ENCODE assay signal across 24 cellular contexts in genomic region chr6:5772634-5773230, GRCh38.
"Had no signal": no experiment of that assay in that cellular context is flagged by ENCODE, and none has a peak within 500 bp of the region (broad histone marks: within the 10 kb centered on the region; RNA-seq: fewer than 3 reads in every experiment).

No MANE protein-coding gene starts in this region.

- H3K27me3 ChIP-seq: cardiac muscle cell had no signal

- H3K27ac Mint-ChIP-seq: activated CD4-positive, alpha-beta memory T cell treated with anti-CD3 and anti-CD28 coated beads, Interleukin-2, amount 10 ng/mL, durations not matched to agents 7 days and 5 days; activated naive CD4-positive, alpha-beta T cell treated with anti-CD3 and anti-CD28 coated beads for 36 hours; activated naive CD8-positive, alpha-beta T cell; activated T-helper 17 cell treated with anti-CD3 and anti-CD28 coated beads, Interleukin-2, amount 50 U/mL, for 72 hours; T-helper 17 cell had no signal

- H3K4me1 Mint-ChIP-seq: activated CD4-positive, alpha-beta memory T cell treated with anti-CD3 and anti-CD28 coated beads, Interleukin-2, amount 10 ng/mL, durations not matched to agents 7 days and 5 days; activated T-helper 17 cell treated with anti-CD3 and anti-CD28 coated beads, Interleukin-2, amount 50 U/mL, for 72 hours; T-helper 17 cell had no signal

- DNase-seq: activated CD4-positive, alpha-beta memory T cell treated with anti-CD3 and anti-CD28 coated beads, Interleukin-2, amount 10 ng/mL, durations not matched to agents 7 days and 5 days; activated CD4-positive, alpha-beta T cell treated with anti-CD3 and anti-CD28 coated beads, Interleukin-2, amount 50 U/mL, for 1 hour; activated CD4-positive, CD25-positive, alpha-beta regulatory T cell; activated gamma-delta T cell; activated naive CD4-positive, alpha-beta T cell treated with anti-CD3 and anti-CD28 coated beads for 36 hours; activated T-cell treated with anti-CD3 and anti-CD28 coated beads for 4 hours; activated T-cell treated with anti-CD3 and anti-CD28 coated beads, Interleukin-2, amount 50 U/mL, for 48 hours; cerebellar nuclear complex; KG1; NCI-H1092; NCI-H1417; NCI-H1694; NCI-H2081; NCI-H510A treated with DMSO at 0.1 percent for 48 hours; NCI-H69; SIG-M5; T-helper 17 cell; T1000 had no signal

- FAIRE-seq: astrocyte, TTC549 had no signal

- H3K4me3 ChIP-seq: cardiac muscle cell had no signal

- H3K27me3 Mint-ChIP-seq: activated CD4-positive, alpha-beta memory T cell treated with anti-CD3 and anti-CD28 coated beads, Interleukin-2, amount 10 ng/mL, durations not matched to agents 7 days and 5 days; activated naive CD8-positive, alpha-beta T cell; activated T-helper 17 cell treated with anti-CD3 and anti-CD28 coated beads, Interleukin-2, amount 50 U/mL, for 72 hours; brain; T-helper 17 cell had no signal

- H3K36me3 ChIP-seq: cardiac muscle cell had no signal

- H3K27ac ChIP-seq: cardiac muscle cell had no signal

- H3K4me3 Mint-ChIP-seq: activated CD4-positive, alpha-beta memory T cell treated with anti-CD3 and anti-CD28 coated beads, Interleukin-2, amount 10 ng/mL, durations not matched to agents 7 days and 5 days; activated naive CD4-positive, alpha-beta T cell treated with anti-CD3 and anti-CD28 coated beads for 36 hours; activated naive CD8-positive, alpha-beta T cell; activated T-helper 17 cell treated with anti-CD3 and anti-CD28 coated beads, Interleukin-2, amount 50 U/mL, for 72 hours; brain; T-helper 17 cell had no signal

- ATAC-seq: activated T-helper 17 cell treated with anti-CD3 and anti-CD28 coated beads, Interleukin-2, amount 50 U/mL, for 72 hours; T-helper 17 cell had no signal
